6 cellular contexts compared by ENCODE assay signal in genomic region chr2:87478911-87479310, GRCh38.
A peak's percentile ranks its signal among the peaks of the same experiment; 100 is the strongest.
DNase-seq lines count a peak whose midpoint lies in the region; TF ChIP-seq lines count a peak whose summit lies in the region.
"Not testable (repeated sequence)": the region's sequence is repeated elsewhere in the genome, so short reads cannot be mapped to it uniquely, and the experiment has no call there.

No MANE protein-coding gene starts in this region.

- H3K79me2 ChIP-seq in DOHH2 (ENCODE audit: control insufficient read depth, low read length); SU-DHL-6 (ENCODE audit: insufficient read depth, low read length): not testable (repeated sequence)
- H3K79me2 ChIP-seq in smooth muscle cell (ENCODE audit: low read depth), result peaks cover 31% of the 10 kb centered on the region

- not testable (repeated sequence) for H2AFZ ChIP-seq in SU-DHL-6 (ENCODE audit: low read depth, low read length, severe bottlenecking); smooth muscle cell (ENCODE audit: low read depth)

- H3K4me1 ChIP-seq in DOHH2 (ENCODE audit: control insufficient read depth, low read length), result peaks cover 51% of the 10 kb centered on the region
- not testable (repeated sequence) for H3K4me1 ChIP-seq in smooth muscle cell (ENCODE audit: low read depth)

- peak overlapping the region; percentile 34; the same call in 1 of the 2 replicates for H3K4me2 ChIP-seq in DOHH2 (ENCODE audit: low read length)
- H3K4me2 ChIP-seq in SU-DHL-6 (ENCODE audit: low read depth, low read length, poor library complexity, severe bottlenecking); smooth muscle cell: not testable (repeated sequence)

- peak overlapping the region; percentile 7 for H3K4me3 Mint-ChIP-seq in activated T-helper 1 cell treated with anti-CD3 and anti-CD28 coated beads, Interleukin-12 subunit alpha, Interleukin-12 subunit beta, Interleukin-2, Interleukin-4 antibody, amounts not matched to agents 30 ng/mL and 10 ng/mL and 1 ng/mL, durations not matched to agents 14 hours and 24 hours and 36 hours

- H3K36me3 ChIP-seq in DOHH2 (ENCODE audit: control insufficient read depth, low read length); SU-DHL-6 (ENCODE audit: low read length); smooth muscle cell (ENCODE audit: low read depth): not testable (repeated sequence)

- DNase-seq in A172 (ENCODE audit: low spot score) (peak; percentile 32), islet precursor cell (peak; percentile 72)
- not testable (repeated sequence) for DNase-seq in activated T-helper 1 cell treated with anti-CD3 and anti-CD28 coated beads, Interleukin-12 subunit alpha, Interleukin-12 subunit beta, Interleukin-2, Interleukin-4 antibody, amounts not matched to agents 30 ng/mL and 10 ng/mL and 1 ng/mL, durations not matched to agents 14 hours and 24 hours and 36 hours (ENCODE audit: low spot score); smooth muscle cell (lab: John Stamatoyannopoulos, UW; ENCODE audit: unreplicated experiment)

- 0 out of 2 replicates have a peak overlapping the region, but pooled peaks have one; percentile 12 for H3K27ac ChIP-seq in DOHH2 (ENCODE audit: low read depth, low read length)
- H3K27ac ChIP-seq in SU-DHL-6 (ENCODE audit: low read depth, low read length), result 0 out of 2 replicates have a peak overlapping the region, but pooled peaks have one; percentile 40
- peak overlapping the region; percentile 15 for H3K27ac ChIP-seq in smooth muscle cell (ENCODE audit: low read depth)

- H3K9ac ChIP-seq in SU-DHL-6 (ENCODE audit: low read length); smooth muscle cell (ENCODE audit: low read depth): not testable (repeated sequence)

- intact Hi-C loops in activated T-helper 1 cell treated with anti-CD3 and anti-CD28 coated beads, Interleukin-12 subunit alpha, Interleukin-12 subunit beta, Interleukin-2, Interleukin-4 antibody, amounts not matched to agents 30 ng/mL and 10 ng/mL and 1 ng/mL, durations not matched to agents 14 hours and 24 hours and 36 hours (cut with micrococcal nuclease), result not testable (repeated sequence)

- not testable (repeated sequence) for H3K27me3 ChIP-seq in DOHH2 (ENCODE audit: control insufficient read depth, low read length); SU-DHL-6 (ENCODE audit: low read length); smooth muscle cell (ENCODE audit: low read depth)

- not testable (repeated sequence) for H3K4me3 ChIP-seq in DOHH2 (ENCODE audit: low read length); SU-DHL-6 (ENCODE audit: insufficient read depth, low read length, poor library complexity, severe bottlenecking); smooth muscle cell

- H3K36me3 Mint-ChIP-seq in activated T-helper 1 cell treated with anti-CD3 and anti-CD28 coated beads, Interleukin-12 subunit alpha, Interleukin-12 subunit beta, Interleukin-2, Interleukin-4 antibody, amounts not matched to agents 30 ng/mL and 10 ng/mL and 1 ng/mL, durations not matched to agents 14 hours and 24 hours and 36 hours (ENCODE audit: low read depth), result peaks cover 27% of the 10 kb centered on the region

- not testable (repeated sequence) for H3K9me3 Mint-ChIP-seq in activated T-helper 1 cell treated with anti-CD3 and anti-CD28 coated beads, Interleukin-12 subunit alpha, Interleukin-12 subunit beta, Interleukin-2, Interleukin-4 antibody, amounts not matched to agents 30 ng/mL and 10 ng/mL and 1 ng/mL, durations not matched to agents 14 hours and 24 hours and 36 hours

- H3K9me3 ChIP-seq in DOHH2 (ENCODE audit: control insufficient read depth, insufficient read depth, low read length); SU-DHL-6 (ENCODE audit: insufficient read depth, low read length); smooth muscle cell (replicated peaks; ENCODE audit: low read depth): not testable (repeated sequence)

- H3K27ac Mint-ChIP-seq in activated T-helper 1 cell treated with anti-CD3 and anti-CD28 coated beads, Interleukin-12 subunit alpha, Interleukin-12 subunit beta, Interleukin-2, Interleukin-4 antibody, amounts not matched to agents 30 ng/mL and 10 ng/mL and 1 ng/mL, durations not matched to agents 14 hours and 24 hours and 36 hours, result not testable (repeated sequence)

- H3F3A ChIP-seq in DOHH2 (ENCODE audit: control insufficient read depth, insufficient read depth); SU-DHL-6 (ENCODE audit: insufficient read depth); smooth muscle cell (ENCODE audit: low read depth): not testable (repeated sequence)

- WGBS in smooth muscle cell (ENCODE audit: low lambda C conversion rate), result 73% methylated on average over 4 of the region's 4 CpGs

- not testable (repeated sequence) for H4K20me1 ChIP-seq in DOHH2 (ENCODE audit: control insufficient read depth, insufficient read depth, low read depth, low read length); SU-DHL-6 (ENCODE audit: low read depth, low read length)
- peaks cover 71% of the 10 kb centered on the region for H4K20me1 ChIP-seq in smooth muscle cell (ENCODE audit: low read depth)

- H3K9me2 ChIP-seq in DOHH2 (replicated peaks; ENCODE audit: control insufficient read depth, low read length); SU-DHL-6 (replicated peaks; ENCODE audit: insufficient read depth, low read length): not testable (repeated sequence)

- H3K4me1 Mint-ChIP-seq in activated T-helper 1 cell treated with anti-CD3 and anti-CD28 coated beads, Interleukin-12 subunit alpha, Interleukin-12 subunit beta, Interleukin-2, Interleukin-4 antibody, amounts not matched to agents 30 ng/mL and 10 ng/mL and 1 ng/mL, durations not matched to agents 14 hours and 24 hours and 36 hours (ENCODE audit: low read depth), result peaks cover 29% of the 10 kb centered on the region

- not testable (repeated sequence) for TF ChIP-seq CTCF in DOHH2 (IDR thresholded peaks at IDR 0.05; ENCODE audit: low read depth, low read length, poor library complexity, severe bottlenecking); SU-DHL-6 (IDR thresholded peaks at IDR 0.05; ENCODE audit: insufficient read depth, low read length, poor library complexity, severe bottlenecking); smooth muscle cell (IDR thresholded peaks at IDR 0.05; ENCODE audit: borderline replicate concordance, insufficient read depth, poor library complexity, severe bottlenecking)

- H3K27me3 Mint-ChIP-seq in activated T-helper 1 cell treated with anti-CD3 and anti-CD28 coated beads, Interleukin-12 subunit alpha, Interleukin-12 subunit beta, Interleukin-2, Interleukin-4 antibody, amounts not matched to agents 30 ng/mL and 10 ng/mL and 1 ng/mL, durations not matched to agents 14 hours and 24 hours and 36 hours (ENCODE audit: insufficient read depth), result not testable (repeated sequence)
